Comparison of ENCODE assay signal across 9 cellular contexts in the genomic region with DNA sequence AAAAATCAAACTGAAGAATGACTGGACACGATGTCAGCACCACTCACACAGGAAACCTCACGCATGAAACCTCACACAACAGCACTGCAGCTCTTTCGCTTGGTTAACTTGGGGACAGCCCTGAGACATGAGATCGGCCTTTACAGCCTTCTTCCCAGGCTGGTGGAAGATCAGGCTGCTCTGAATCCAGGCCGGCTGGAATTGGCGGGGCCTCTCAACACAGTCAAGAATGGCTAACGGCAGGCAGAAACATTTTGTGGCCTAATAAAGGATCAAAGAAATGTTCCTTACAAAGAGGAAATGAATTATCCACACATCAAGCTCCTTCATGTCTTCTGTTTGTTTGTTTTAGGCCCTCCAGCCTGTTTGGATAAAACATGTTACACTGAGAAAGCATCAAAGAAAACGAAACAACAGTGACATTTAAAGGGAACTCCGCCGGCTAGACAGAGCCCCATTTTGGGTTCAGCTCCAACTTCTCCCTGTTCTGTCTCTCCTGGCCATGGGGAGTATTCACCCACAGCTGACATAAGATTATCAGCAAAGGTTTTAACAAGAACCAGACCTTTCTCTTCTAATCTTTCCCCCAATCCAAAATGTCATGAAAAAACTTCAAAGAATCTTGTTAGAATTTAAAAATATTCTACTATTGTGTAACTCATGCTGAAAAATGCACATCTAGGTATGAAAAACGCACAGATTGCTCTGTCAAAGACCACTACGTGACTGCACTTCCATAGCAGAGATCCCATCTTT.
DNase-seq lines count a peak whose midpoint lies in the region; ATAC-seq, FAIRE-seq and TF ChIP-seq lines count a peak whose summit lies in the region.
"Had no signal": no experiment of that assay in that cellular context is flagged by ENCODE, and none has a peak within 500 bp of the region (broad histone marks: within the 10 kb centered on the region; RNA-seq: fewer than 3 reads in every experiment).

No MANE protein-coding gene starts in this region.

- no peak for TF ChIP-seq EP300 in ovary (IDR thresholded peaks at IDR 0.05)

- TF ChIP-seq CTCF in esophagus squamous epithelium (IDR thresholded peaks at IDR 0.05) (no peak), osteoblast (IDR thresholded peaks at IDR 0.05; ENCODE audit: extremely low read depth, low read depth, low read length) (no peak), ovary (IDR thresholded peaks at IDR 0.05) (no peak)

- 33 to 40% methylated on average over 12 of the region's 12 CpGs for WGBS in esophagus squamous epithelium, 2 donors
- 49 to 61% (median 53%) methylated on average over 12 of the region's 12 CpGs for WGBS in ovary, 3 donors

- no peak for TF ChIP-seq POLR2A in esophagus squamous epithelium (IDR thresholded peaks at IDR 0.05)
- TF ChIP-seq POLR2A in ovary (IDR thresholded peaks at IDR 0.05), result no peak
- TF ChIP-seq POLR2A in GM12892 (IDR thresholded peaks at IDR 0.05; ENCODE audit: low read depth, low read length), result no peak

- no peak for FAIRE-seq in GM12892 (lab: Jason Lieb, UNC)

- DNase-seq in NCI-H510A treated with DMSO at 0.1 percent for 48 hours (lab: John Stamatoyannopoulos, UW) (peak; percentile 85), esophagus squamous epithelium (lab: John Stamatoyannopoulos, UW) (no peak), osteoblast (ENCODE audit: insufficient read length, low spot score, missing footprints) (peak; percentile 80), ovary (no peak), GM12892 (ENCODE audit: insufficient read length) (no peak)
- DNase-seq: OCI-M1 had no signal

- peaks cover 25% of the 10 kb centered on the region for H3K79me2 ChIP-seq in osteoblast (ENCODE audit: insufficient read depth, low read length)

- H3K4me1 ChIP-seq in BLaER1 (peaks cover 30% of the 10 kb centered on the region), esophagus squamous epithelium (peaks cover 0 to 33% (median 8%) of the 10 kb centered on the region in 3 donors), osteoblast (ENCODE audit: insufficient read depth, low read length) (peaks cover 8% of the 10 kb centered on the region), ovary (ENCODE audit: insufficient read depth) (peaks cover 7% of the 10 kb centered on the region)

- H3K36me3 ChIP-seq in BLaER1 (peaks cover 93% of the 10 kb centered on the region), esophagus squamous epithelium (peaks cover 0 to 6% (median 0%) of the 10 kb centered on the region in 3 donors), osteoblast (ENCODE audit: insufficient read depth, low read length) (no peaks in the 10 kb centered on the region), ovary (no peaks in the 10 kb centered on the region)

- peak overlapping the region; percentile 24; the same call in 1 of the 2 replicates for H3K9ac ChIP-seq in BLaER1

- H3K27me3 ChIP-seq in BLaER1 (no peaks in the 10 kb centered on the region), esophagus squamous epithelium (no peaks in the 10 kb centered on the region), osteoblast (ENCODE audit: insufficient read depth, low read length) (no peaks in the 10 kb centered on the region), ovary (no peaks in the 10 kb centered on the region)

- intact Hi-C loops in esophagus squamous epithelium (cut with DNase I), result no loop called here
- intact Hi-C loops in ovary (cut with DNase I), result no loop called here

- H3K27ac ChIP-seq in BLaER1 (peak overlapping the region; percentile 40; the same call in 1 of the 2 replicates), esophagus squamous epithelium (peak overlapping the region; percentile 65 to 77 (median 74)), osteoblast (ENCODE audit: low read depth, low read length) (peak overlapping the region; percentile 13), ovary (no peak overlapping the region)

- H3K9me3 ChIP-seq in BLaER1, result peaks cover 13% of the 10 kb centered on the region; the same call in 1 of the 2 replicates
- no peaks in the 10 kb centered on the region for H3K9me3 ChIP-seq in esophagus squamous epithelium
- no peaks in the 10 kb centered on the region for H3K9me3 ChIP-seq in osteoblast (ENCODE audit: low read depth, low read length)
- H3K9me3 ChIP-seq in ovary, result no peaks in the 10 kb centered on the region

- H2AFZ ChIP-seq in osteoblast (ENCODE audit: low read length), result peak overlapping the region; percentile 7

- H3K4me3 ChIP-seq in BLaER1 (no peak overlapping the region), esophagus squamous epithelium (peak overlapping the region in 2 of 4 donors; percentile 18 to 39), osteoblast (ENCODE audit: insufficient read depth, low read length) (peak overlapping the region; percentile 9), ovary (no peak overlapping the region)

- H4K20me1 ChIP-seq in BLaER1, result peaks cover 48% of the 10 kb centered on the region
- peaks cover 4% of the 10 kb centered on the region for H4K20me1 ChIP-seq in osteoblast (ENCODE audit: insufficient read depth, low read length)

- ATAC-seq in HG03175 (IDR thresholded peaks at IDR 0.05; ENCODE audit: unreplicated experiment), result no peak
- ATAC-seq in GM18861 (IDR thresholded peaks at IDR 0.05; ENCODE audit: unreplicated experiment), result no peak

- H3K4me2 ChIP-seq in BLaER1, result peak overlapping the region; percentile 41
- peak overlapping the region; percentile 35 for H3K4me2 ChIP-seq in osteoblast (ENCODE audit: insufficient read depth, low read length)

Comparison
In these comparisons a context has a peak if more than half of its experiments do, and no peak if none do; other contexts are left out.
1. H3K27ac ChIP-seq: peak in BLaER1 (single experiment), esophagus squamous epithelium (4 of 4) and osteoblast (single experiment); none in ovary (0 of 2).
2. DNase-seq: peak in NCI-H510A treated with DMSO at 0.1 percent for 48 hours (single experiment) and osteoblast (single experiment); none in esophagus squamous epithelium (single experiment), ovary (0 of 5) and GM12892 (single experiment).